Comparison of ENCODE assay signal across 29 cellular contexts in the genomic region with DNA sequence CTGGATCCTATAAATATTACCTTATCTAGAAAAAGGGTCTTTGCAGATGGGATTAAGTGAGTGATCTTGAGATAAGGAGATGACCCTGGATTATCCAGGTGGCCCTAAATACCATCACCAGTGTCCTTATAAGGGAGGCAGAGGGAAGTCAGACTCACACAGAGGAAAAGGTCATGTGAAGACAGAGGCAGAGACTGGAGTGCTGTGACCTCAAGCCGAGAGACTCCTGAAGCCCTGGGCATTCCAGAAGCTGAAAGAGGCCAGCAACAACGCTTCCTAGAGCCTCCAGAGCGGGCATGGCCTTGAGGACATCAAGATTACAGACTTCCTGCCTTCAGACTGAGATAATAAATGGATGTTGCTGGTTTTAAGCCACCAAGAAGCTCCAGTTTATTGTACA.
"Had no signal": no experiment of that assay in that cellular context is flagged by ENCODE, and none has a peak within 500 bp of the region (broad histone marks: within the 10 kb centered on the region; RNA-seq: fewer than 3 reads in every experiment).

No MANE protein-coding gene starts in this region.

- H3K27me3 Mint-ChIP-seq: activated naive CD8-positive, alpha-beta T cell had no signal

- H3K4me1 Mint-ChIP-seq: WTC11 had no signal

- H3K27ac ChIP-seq: SJCRH30 had no signal

- H3K27ac Mint-ChIP-seq: activated CD8-positive, alpha-beta T cell treated with anti-CD3 and anti-CD28 coated beads, Interleukin-2, amount 10 ng/mL, durations not matched to agents 7 days and 5 days; activated naive CD4-positive, alpha-beta T cell treated with anti-CD3 and anti-CD28 coated beads for 36 hours; activated naive CD8-positive, alpha-beta T cell; T-helper 1 cell treated with Interleukin-12 subunit alpha and Interleukin-12 subunit beta and Interleukin-4 antibody, amounts not matched to agents 30 μg/mL and 1 μg/mL, for 36 hours; WTC11 had no signal

- H3K9me3 ChIP-seq: MG63, SJCRH30 had no signal

- H3K4me3 Mint-ChIP-seq: activated CD8-positive, alpha-beta T cell treated with anti-CD3 and anti-CD28 coated beads, Interleukin-2, amount 10 ng/mL, durations not matched to agents 7 days and 5 days; activated naive CD4-positive, alpha-beta T cell treated with anti-CD3 and anti-CD28 coated beads for 36 hours; activated naive CD8-positive, alpha-beta T cell; activated T-cell treated with anti-CD3 and anti-CD28 coated beads, Interleukin-2, amount 50 U/mL, for 4 hours; T-helper 1 cell treated with Interleukin-12 subunit alpha and Interleukin-12 subunit beta and Interleukin-4 antibody, amounts not matched to agents 30 μg/mL and 1 μg/mL, for 36 hours; WTC11 had no signal

- DNase-seq: activated CD4-positive, alpha-beta T cell treated with anti-CD3 and anti-CD28 coated beads for 48 hours; activated CD4-positive, alpha-beta T cell treated with anti-CD3 and anti-CD28 coated beads, Interleukin-2, amount 50 U/mL, for 4 hours; activated CD4-positive, CD25-positive, alpha-beta regulatory T cell treated with anti-CD3 and anti-CD28 coated beads, Interleukin-2, amount 50 U/mL, for 72 hours; activated CD8-positive, alpha-beta T cell treated with anti-CD3 and anti-CD28 coated beads, Interleukin-2, amount 10 ng/mL, durations not matched to agents 7 days and 5 days; activated effector memory CD4-positive, alpha-beta T cell treated with anti-CD3 and anti-CD28 coated beads, Interleukin-2, amount 50 U/mL, for 16 hours; activated naive CD4-positive, alpha-beta T cell treated with anti-CD3 and anti-CD28 coated beads for 36 hours; activated T-cell treated with anti-CD3 and anti-CD28 coated beads, Interleukin-2, amount 50 U/mL, for 4 hours; anterior cingulate cortex; caudate nucleus; MG63; MV-4-11; NCI-H1092 treated with DMSO at 0.1 percent for 48 hours; NCI-H1417 treated with DMSO at 0.1 percent for 48 hours; NCI-H1694; NCI-H2029; NCI-H2107; NCI-H2171 treated with DMSO at 0.1 percent for 48 hours; NCI-H226; NCI-H526; NCI-H774; NK-92 treated with Interleukin-12 subunit alpha and Interleukin-12 subunit beta, amount 100 ng/mL, for 24 hours; OCI-M1; Right ventricle myocardium superior; RPMI8226; SJCRH30 had no signal

- H3K4me3 ChIP-seq: MG63, SJCRH30 had no signal

- ATAC-seq: activated CD8-positive, alpha-beta T cell treated with anti-CD3 and anti-CD28 coated beads, Interleukin-2, amount 10 ng/mL, durations not matched to agents 7 days and 5 days; activated T-cell treated with anti-CD3 and anti-CD28 coated beads, Interleukin-2, amount 50 U/mL, for 4 hours; Panc1; WTC11 had no signal

- H3K36me3 Mint-ChIP-seq: activated naive CD8-positive, alpha-beta T cell; WTC11 had no signal

- H3K4me1 ChIP-seq: SJCRH30 had no signal

- H3K27me3 ChIP-seq: MG63, SJCRH30 had no signal

- H3K9me3 Mint-ChIP-seq: activated naive CD4-positive, alpha-beta T cell treated with anti-CD3 and anti-CD28 coated beads for 36 hours; activated T-cell treated with anti-CD3 and anti-CD28 coated beads, Interleukin-2, amount 50 U/mL, for 4 hours; T-helper 1 cell treated with Interleukin-12 subunit alpha and Interleukin-12 subunit beta and Interleukin-4 antibody, amounts not matched to agents 30 μg/mL and 1 μg/mL, for 36 hours had no signal

- H3K36me3 ChIP-seq: MG63, SJCRH30 had no signal
